In genomic region chr6:112181130-112181529, GRCh38 we compare ENCODE assay signal across 1 cellular context.
TF ChIP-seq lines count a peak whose summit lies in the region.

No MANE protein-coding gene starts in this region.

TF ChIP-seq in H1, 55 proteins besides CTCF, POLR2A, EP300 and RAD21:
- TF ChIP-seq, protein P1, sequence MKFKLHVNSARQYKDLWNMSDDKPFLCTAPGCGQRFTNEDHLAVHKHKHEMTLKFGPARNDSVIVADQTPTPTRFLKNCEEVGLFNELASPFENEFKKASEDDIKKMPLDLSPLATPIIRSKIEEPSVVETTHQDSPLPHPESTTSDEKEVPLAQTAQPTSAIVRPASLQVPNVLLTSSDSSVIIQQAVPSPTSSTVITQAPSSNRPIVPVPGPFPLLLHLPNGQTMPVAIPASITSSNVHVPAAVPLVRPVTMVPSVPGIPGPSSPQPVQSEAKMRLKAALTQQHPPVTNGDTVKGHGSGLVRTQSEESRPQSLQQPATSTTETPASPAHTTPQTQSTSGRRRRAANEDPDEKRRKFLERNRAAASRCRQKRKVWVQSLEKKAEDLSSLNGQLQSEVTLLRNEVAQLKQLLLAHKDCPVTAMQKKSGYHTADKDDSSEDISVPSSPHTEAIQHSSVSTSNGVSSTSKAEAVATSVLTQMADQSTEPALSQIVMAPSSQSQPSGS (IDR thresholded peaks at IDR 0.05; ENCODE audit: low read length) = no peak
- no peak for TF ChIP-seq EZH2 (IDR thresholded peaks at IDR 0.05; ENCODE audit: low read depth, low read length, severe bottlenecking)
